ENCODE assay signal across 19 cellular contexts in genomic region chr3:51717947-51718346, GRCh38. TPM values are rescaled to one million over a fixed set of nuclear protein-coding genes. Genes with fewer than 3 reads are reported as not detected.
DNase-seq lines count a peak whose midpoint lies in the region; ATAC-seq and TF ChIP-seq lines count a peak whose summit lies in the region.
"Had no signal": no experiment of that assay in that cellular context is flagged by ENCODE, and none has a peak within 500 bp of the region (broad histone marks: within the 10 kb centered on the region; RNA-seq: fewer than 3 reads in every experiment).

No MANE protein-coding gene starts in this region.

- TF ChIP-seq CTCF in GM10248 (IDR thresholded peaks at IDR 0.05; ENCODE audit: control extremely low read depth, extremely low read depth, low read depth, missing control alignments): no peak
- no peak for TF ChIP-seq CTCF in glutamatergic neuron (IDR thresholded peaks at IDR 0.05; ENCODE audit: partially characterized antibody, unreplicated experiment)
- no peak for TF ChIP-seq CTCF in progenitor cell of endocrine pancreas (IDR thresholded peaks at IDR 0.05; ENCODE audit: unreplicated experiment)

- H3K36me3 ChIP-seq in BLaER1: no peaks in the 10 kb centered on the region

- CTCF ChIA-PET in GM10248 (lab: Yijun Ruan, JAX): interaction anchor here (1.4 kb wide), 1 partner anchor 35 kb away, joined by 4 read pairs; no protein-coding TSS in a partner anchor

- H3K9me3 ChIP-seq in BLaER1: no peaks in the 10 kb centered on the region

- 0 out of 2 replicates have a peak overlapping the region, but pooled peaks have one; percentile 29 for H3K9ac ChIP-seq in BLaER1

- H3K27ac Mint-ChIP-seq in glutamatergic neuron (ENCODE audit: unreplicated experiment) (peak overlapping the region; percentile 99), progenitor cell of endocrine pancreas (no peak overlapping the region)
- H3K27ac Mint-ChIP-seq: B cell; CD4-positive, alpha-beta T cell had no signal

- H3K4me1 ChIP-seq in BLaER1: peaks cover 46% of the 10 kb centered on the region

- DNase-seq in GM10248 (ENCODE audit: extremely low spot score) (peak; percentile 15), HuH-7.5 (ENCODE audit: low spot score) (peak; percentile 10), glutamatergic neuron (no peak), NCI-H1930 (lab: John Stamatoyannopoulos, UW) (no peak), progenitor cell of endocrine pancreas (ENCODE audit: low spot score, unreplicated experiment) (no peak)
- DNase-seq: CD4-positive, alpha-beta T cell; DND-41; HCEC 1CT; KBM-7; MV-4-11; NCI-H1417 treated with DMSO at 0.1 percent for 48 hours; NCI-H2029; NCI-H446 treated with DMSO at 0.1 percent for 48 hours; NCI-H774; RPMI8226; SW 1271 had no signal

- H3K27me3 Mint-ChIP-seq in glutamatergic neuron (ENCODE audit: unreplicated experiment) (peaks cover 18% of the 10 kb centered on the region), progenitor cell of endocrine pancreas (peaks cover 5% of the 10 kb centered on the region)
- H3K27me3 Mint-ChIP-seq: CD4-positive, alpha-beta T cell had no signal

- no peak overlapping the region for H3K4me2 ChIP-seq in BLaER1

- H3K27ac ChIP-seq in BLaER1: no peak overlapping the region

- no peaks in the 10 kb centered on the region for H3K27me3 ChIP-seq in BLaER1

- no peak for ATAC-seq in HG03432 (IDR thresholded peaks at IDR 0.05; ENCODE audit: unreplicated experiment)

- H3K36me3 Mint-ChIP-seq in glutamatergic neuron (ENCODE audit: unreplicated experiment): peaks cover 28% of the 10 kb centered on the region
- no peaks in the 10 kb centered on the region for H3K36me3 Mint-ChIP-seq in progenitor cell of endocrine pancreas (ENCODE audit: insufficient read depth)

- no peak overlapping the region for H3K4me3 ChIP-seq in BLaER1

- H3K4me1 Mint-ChIP-seq in glutamatergic neuron (ENCODE audit: low read depth, unreplicated experiment) (peaks cover 52% of the 10 kb centered on the region), progenitor cell of endocrine pancreas (ENCODE audit: low read depth) (no peaks in the 10 kb centered on the region)

- H4K20me1 ChIP-seq in BLaER1: no peaks in the 10 kb centered on the region

- H3K4me3 Mint-ChIP-seq in glutamatergic neuron (ENCODE audit: unreplicated experiment): peak overlapping the region; percentile 65
- no peak overlapping the region for H3K4me3 Mint-ChIP-seq in progenitor cell of endocrine pancreas (ENCODE audit: low read depth)
- H3K4me3 Mint-ChIP-seq: B cell; CD4-positive, alpha-beta T cell had no signal

- POLR2A ChIA-PET in GM10248 (lab: Yijun Ruan, JAX): no interaction called here

- peaks cover 16% of the 10 kb centered on the region for H3K9me3 Mint-ChIP-seq in glutamatergic neuron (ENCODE audit: unreplicated experiment)
- no peaks in the 10 kb centered on the region for H3K9me3 Mint-ChIP-seq in progenitor cell of endocrine pancreas (ENCODE audit: low read depth)
- H3K9me3 Mint-ChIP-seq: CD4-positive, alpha-beta T cell had no signal

RNA-seq across cellular contexts. Expression of gene GRM2, which starts 11.1 kb away (rescaled TPM):
- total RNA-seq in glutamatergic neuron (ENCODE audit: unreplicated experiment) (134 TPM), progenitor cell of endocrine pancreas (0.19 and 0.82 TPM in 2 replicates)

RNA-seq across cellular contexts. Expression of gene TEX264, which starts 46.9 kb away (rescaled TPM):
- total RNA-seq in glutamatergic neuron (ENCODE audit: unreplicated experiment) (13.2 TPM), progenitor cell of endocrine pancreas (29.6 and 30.6 TPM in 2 replicates)

Comparison
In these comparisons a context has a peak if more than half of its experiments do, and no peak if none do; other contexts are left out.
1. DNase-seq: peak in GM10248 (single experiment) and HuH-7.5 (single experiment); none in glutamatergic neuron (single experiment), NCI-H1930 (0 of 2) and progenitor cell of endocrine pancreas (single experiment).
2. RNA of gene GRM2, which starts 11.1 kb away (total RNA-seq): 134 TPM in glutamatergic neuron (single experiment); 0.19 to 0.82 TPM in progenitor cell of endocrine pancreas; every median in the first group is over 10 times any median in the second.